ENCODE assay signal across 24 cellular contexts in the genomic region with DNA sequence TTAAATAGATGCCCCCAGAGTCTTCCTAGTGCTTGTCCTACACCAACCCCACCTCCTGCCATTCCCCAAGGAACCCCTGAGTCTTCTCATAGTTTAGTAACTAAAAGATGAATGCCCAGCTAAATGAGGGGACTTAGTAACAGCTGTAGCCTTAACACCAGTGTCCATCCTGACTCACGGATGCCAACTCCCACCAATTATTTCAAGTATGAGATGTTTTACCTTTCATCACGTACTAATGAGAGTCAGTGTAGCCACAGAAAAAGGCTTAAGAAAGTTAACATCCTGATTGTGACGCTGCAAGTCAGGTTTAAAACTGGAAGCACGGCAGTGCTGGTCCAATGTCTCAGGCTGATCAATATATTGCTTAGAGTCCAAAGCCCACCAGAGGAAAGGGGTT.
"Had no signal": no experiment of that assay in that cellular context is flagged by ENCODE, and none has a peak within 500 bp of the region (broad histone marks: within the 10 kb centered on the region; RNA-seq: fewer than 3 reads in every experiment).

No MANE protein-coding gene starts in this region.

- H3K9ac ChIP-seq: parathyroid adenoma had no signal

- H3K79me2 ChIP-seq: hepatocyte, parathyroid adenoma had no signal

- H3K27me3 ChIP-seq: breast epithelium, gastroesophageal sphincter, hepatocyte, sigmoid colon, stomach, tibial artery had no signal

- H3K4me3 Mint-ChIP-seq: activated CD8-positive, alpha-beta T cell treated with anti-CD3 and anti-CD28 coated beads for 36 hours; activated T-cell treated with anti-CD3 and anti-CD28 coated beads, Interleukin-2, amount 50 U/mL, for 4 hours; activated T-helper 17 cell treated with anti-CD3 and anti-CD28 coated beads, Interleukin-2, amount 50 U/mL, for 72 hours; nephron; stimulated activated naive B cell treated with anti-CD40 and anti-IgM and Interleukin-4, amounts not matched to agents 10 μg/mL and 1 μg/mL and 100 μg/mL, for 72 hours; T-helper 1 cell treated with Interleukin-12 subunit alpha and Interleukin-12 subunit beta and Interleukin-4 antibody, amounts not matched to agents 30 μg/mL and 1 μg/mL, for 36 hours had no signal

- H3K27ac Mint-ChIP-seq: activated CD8-positive, alpha-beta T cell treated with anti-CD3 and anti-CD28 coated beads for 36 hours; activated T-helper 17 cell treated with anti-CD3 and anti-CD28 coated beads, Interleukin-2, amount 50 U/mL, for 72 hours; nephron; stimulated activated naive B cell treated with anti-CD40 and anti-IgM and Interleukin-4, amounts not matched to agents 10 μg/mL and 1 μg/mL and 100 μg/mL, for 72 hours; T-helper 1 cell treated with Interleukin-12 subunit alpha and Interleukin-12 subunit beta and Interleukin-4 antibody, amounts not matched to agents 30 μg/mL and 1 μg/mL, for 36 hours had no signal

- DNase-seq: activated CD4-positive, alpha-beta T cell treated with anti-CD3 and anti-CD28 coated beads, Interleukin-2, amount 50 U/mL, for 1 hour; activated CD4-positive, CD25-positive, alpha-beta regulatory T cell treated with anti-CD3 and anti-CD28 coated beads, Interleukin-2, amount 50 U/mL, for 72 hours; activated CD8-positive, alpha-beta T cell treated with anti-CD3 and anti-CD28 coated beads for 36 hours; activated gamma-delta T cell treated with Interleukin-2 at 50 U/mL for 16 hours; activated naive CD4-positive, alpha-beta T cell treated with anti-CD3 and anti-CD28 coated beads, Interleukin-2, amount 50 U/mL, for 16 hours; activated T-cell treated with anti-CD3 and anti-CD28 coated beads, Interleukin-2, amount 50 U/mL, for 4 hours; amniotic stem cell; central memory CD4-positive, alpha-beta T cell; islet precursor cell; psoas muscle; sigmoid colon; stimulated activated CD4-positive, alpha-beta T cell treated with anti-CD3 and anti-CD28 coated beads, Interleukin-15, amount 100 ng/mL, for 24 hours; stimulated activated CD4-positive, alpha-beta T cell treated with anti-CD3 and anti-CD28 coated beads, Interleukin-2, amount 100 ng/mL, for 24 hours; stimulated activated naive B cell treated with anti-CD40 and anti-IgM and Interleukin-4, amounts not matched to agents 10 μg/mL and 1 μg/mL and 100 μg/mL, for 72 hours; stomach; T-helper 9 cell; tibial artery had no signal

- H3K27ac ChIP-seq: breast epithelium, gastroesophageal sphincter, hepatocyte, parathyroid adenoma, psoas muscle, sigmoid colon, stomach, tibial artery had no signal

- H3K36me3 ChIP-seq: breast epithelium, gastroesophageal sphincter, sigmoid colon, stomach, tibial artery had no signal

- H3K4me1 Mint-ChIP-seq: stimulated activated naive B cell treated with anti-CD40 and anti-IgM and Interleukin-4, amounts not matched to agents 10 μg/mL and 1 μg/mL and 100 μg/mL, for 72 hours had no signal

- H3K4me1 ChIP-seq: breast epithelium, parathyroid adenoma, tibial artery had no signal

- H3K4me2 ChIP-seq: hepatocyte had no signal

- ATAC-seq: activated CD8-positive, alpha-beta T cell treated with anti-CD3 and anti-CD28 coated beads for 36 hours; activated T-cell treated with anti-CD3 and anti-CD28 coated beads, Interleukin-2, amount 50 U/mL, for 4 hours; activated T-helper 17 cell treated with anti-CD3 and anti-CD28 coated beads, Interleukin-2, amount 50 U/mL, for 72 hours; gastroesophageal sphincter; psoas muscle; stimulated activated naive B cell treated with anti-CD40 and anti-IgM and Interleukin-4, amounts not matched to agents 10 μg/mL and 1 μg/mL and 100 μg/mL, for 72 hours had no signal

- H3K9me3 Mint-ChIP-seq: activated CD8-positive, alpha-beta T cell treated with anti-CD3 and anti-CD28 coated beads for 36 hours; activated T-cell treated with anti-CD3 and anti-CD28 coated beads, Interleukin-2, amount 50 U/mL, for 4 hours; activated T-helper 17 cell treated with anti-CD3 and anti-CD28 coated beads, Interleukin-2, amount 50 U/mL, for 72 hours; nephron; stimulated activated naive B cell treated with anti-CD40 and anti-IgM and Interleukin-4, amounts not matched to agents 10 μg/mL and 1 μg/mL and 100 μg/mL, for 72 hours; T-helper 1 cell treated with Interleukin-12 subunit alpha and Interleukin-12 subunit beta and Interleukin-4 antibody, amounts not matched to agents 30 μg/mL and 1 μg/mL, for 36 hours had no signal

- H3K36me3 Mint-ChIP-seq: stimulated activated naive B cell treated with anti-CD40 and anti-IgM and Interleukin-4, amounts not matched to agents 10 μg/mL and 1 μg/mL and 100 μg/mL, for 72 hours had no signal

- H3K9me3 ChIP-seq: breast epithelium, gastroesophageal sphincter, psoas muscle, sigmoid colon, stomach, tibial artery had no signal

- H3K27me3 Mint-ChIP-seq: activated T-helper 17 cell treated with anti-CD3 and anti-CD28 coated beads, Interleukin-2, amount 50 U/mL, for 72 hours had no signal

- H2AFZ ChIP-seq: hepatocyte, parathyroid adenoma had no signal

- H3K4me3 ChIP-seq: breast epithelium, gastroesophageal sphincter, hepatocyte, psoas muscle, sigmoid colon, stomach, tibial artery had no signal
